10 cellular contexts compared by ENCODE assay signal in the genomic region with DNA sequence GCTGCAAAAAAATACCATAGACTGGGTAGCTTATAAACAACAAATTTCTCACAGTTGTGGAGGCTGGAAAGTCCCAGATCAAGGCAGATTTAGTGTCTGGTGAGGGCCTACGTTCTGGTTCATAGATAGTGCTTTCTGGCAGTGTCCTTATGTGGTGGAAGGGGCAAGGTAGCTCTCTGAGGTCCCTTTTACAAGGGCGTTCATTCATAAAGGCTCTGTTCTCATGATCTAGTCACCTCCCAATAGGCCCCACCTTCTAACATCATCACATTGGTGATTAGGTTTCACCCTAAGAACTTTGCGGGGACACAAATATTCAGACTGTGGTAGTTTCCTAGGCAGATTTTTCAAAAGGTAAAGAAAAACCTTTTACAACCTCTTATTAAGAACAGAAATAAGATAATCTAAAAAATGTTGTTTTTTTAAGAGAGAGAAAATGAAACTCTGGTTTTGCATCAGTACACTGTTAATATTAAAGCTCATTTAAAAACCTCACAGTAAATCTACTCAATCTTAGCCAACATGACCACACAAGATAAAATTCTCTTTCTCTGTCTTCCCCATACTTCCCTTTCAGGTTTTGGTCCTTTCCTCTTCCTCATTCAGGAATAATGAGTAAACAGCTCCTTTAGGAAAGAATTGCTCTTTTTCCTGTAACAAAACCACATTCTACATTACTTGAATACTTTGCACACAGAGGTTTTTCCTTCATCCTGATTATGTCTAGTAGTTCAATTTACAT.
DNase-seq lines count a peak whose midpoint lies in the region; ATAC-seq and FAIRE-seq lines count a peak whose summit lies in the region.
"Had no signal": no experiment of that assay in that cellular context is flagged by ENCODE, and none has a peak within 500 bp of the region (broad histone marks: within the 10 kb centered on the region; RNA-seq: fewer than 3 reads in every experiment).

No MANE protein-coding gene starts in this region.

- no peak for FAIRE-seq in HTR-8/SVneo (lab: Jason Lieb, UNC)

- peak; percentile 78 for DNase-seq in kidney glomerular epithelial cell (lab: John Stamatoyannopoulos, UW)
- DNase-seq in hepatic stellate cell (ENCODE audit: low spot score), result no peak
- DNase-seq in mucosa of gallbladder (ENCODE audit: low spot score), result no peak
- no peak for DNase-seq in NCI-H510A (lab: John Stamatoyannopoulos, UW)
- DNase-seq in HTR-8/SVneo (ENCODE audit: insufficient read length, low spot score), result no peak
- DNase-seq: activated CD8-positive, alpha-beta T cell treated with anti-CD3 and anti-CD28 coated beads, Interleukin-2, amount 10 ng/mL, durations not matched to agents 7 days and 5 days; CD4-positive, alpha-beta memory T cell had no signal

- ATAC-seq in GM18868 (IDR thresholded peaks at IDR 0.05; ENCODE audit: unreplicated experiment), result peak; percentile 93
- peak; percentile 58 for ATAC-seq in HG02571 (IDR thresholded peaks at IDR 0.05; ENCODE audit: unreplicated experiment)
- ATAC-seq in HG03378 (IDR thresholded peaks at IDR 0.05; ENCODE audit: unreplicated experiment), result peak; percentile 54
- ATAC-seq: activated CD8-positive, alpha-beta T cell treated with anti-CD3 and anti-CD28 coated beads, Interleukin-2, amount 10 ng/mL, durations not matched to agents 7 days and 5 days had no signal
